8 cellular contexts compared by ENCODE assay signal in the genomic region with DNA sequence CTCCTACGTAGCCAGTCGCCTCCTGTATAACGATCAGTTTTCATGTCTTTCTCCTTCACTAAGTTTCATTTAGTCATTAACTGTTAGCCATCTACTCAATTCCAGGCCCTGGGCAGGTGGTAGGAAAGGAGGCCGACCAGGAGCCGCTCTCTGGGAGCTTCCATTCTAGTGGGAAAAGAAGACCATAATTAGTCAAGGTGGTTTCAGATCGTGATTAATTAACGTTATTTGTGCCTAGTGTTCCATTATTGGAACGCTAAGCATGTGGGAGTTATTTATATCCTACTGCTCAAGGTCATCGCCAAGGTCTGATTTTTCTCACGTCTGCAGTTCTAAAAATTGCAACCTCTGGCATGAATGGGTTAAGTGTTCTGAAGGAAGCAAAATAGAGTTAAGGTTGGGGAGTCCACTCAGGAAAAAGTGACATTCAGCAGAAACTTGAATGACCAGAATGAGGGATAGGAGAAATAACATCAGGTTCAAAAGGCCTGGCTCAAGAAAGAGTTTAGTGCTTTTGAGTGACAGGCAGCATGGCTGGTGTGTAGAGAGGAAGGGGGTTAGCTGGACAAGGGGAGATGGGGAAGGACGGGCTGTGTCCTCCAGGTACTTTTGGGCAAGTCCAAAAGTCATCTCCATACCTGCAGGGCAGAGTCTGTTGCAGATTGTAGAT. TPM values are rescaled to one million over a fixed set of nuclear protein-coding genes. Genes with fewer than 3 reads are reported as not detected.
DNase-seq lines count a peak whose midpoint lies in the region; ATAC-seq and TF ChIP-seq lines count a peak whose summit lies in the region.

No MANE protein-coding gene starts in this region.

- H3K9me3 Mint-ChIP-seq in activated T-cell treated with anti-CD3 and anti-CD28 coated beads, Interleukin-2, amount 50 U/mL, for 24 hours: no peaks in the 10 kb centered on the region
- H3K9me3 Mint-ChIP-seq in activated naive CD8-positive, alpha-beta T cell treated with anti-CD3 and anti-CD28 coated beads, Interleukin-2, amount 10 ng/mL, durations not matched to agents 7 days and 5 days: no peaks in the 10 kb centered on the region

- no peaks in the 10 kb centered on the region for H3K9me3 ChIP-seq in thoracic aorta

- no peaks in the 10 kb centered on the region for H3K27me3 ChIP-seq in thoracic aorta (replicated peaks; ENCODE audit: insufficient read depth)

- intact Hi-C loops in left colon (cut with DNase I, micrococcal nuclease): no loop called here

- peak overlapping the region; percentile 81 to 91 for H3K27ac ChIP-seq in thoracic aorta

- TF ChIP-seq POLR2A in GM18505 (IDR thresholded peaks at IDR 0.05; ENCODE audit: borderline replicate concordance, extremely low read depth, insufficient read depth, insufficient read length): no peak

- peak overlapping the region; percentile 92 for H3K4me3 Mint-ChIP-seq in activated T-cell treated with anti-CD3 and anti-CD28 coated beads, Interleukin-2, amount 50 U/mL, for 24 hours
- H3K4me3 Mint-ChIP-seq in activated naive CD8-positive, alpha-beta T cell treated with anti-CD3 and anti-CD28 coated beads, Interleukin-2, amount 10 ng/mL, durations not matched to agents 7 days and 5 days: peak overlapping the region; percentile 97

- no peak for ATAC-seq in activated naive CD8-positive, alpha-beta T cell treated with anti-CD3 and anti-CD28 coated beads, Interleukin-2, amount 10 ng/mL, durations not matched to agents 7 days and 5 days (ENCODE audit: low read depth)
- peak; percentile 6 for ATAC-seq in left colon
- no peak for ATAC-seq in thoracic aorta (ENCODE audit: insufficient number of reproducible peaks, low FRiP score, low read depth)
- no peak for ATAC-seq in GM18505 (IDR thresholded peaks at IDR 0.05; ENCODE audit: unreplicated experiment)

- DNase-seq in activated T-cell treated with anti-CD3 and anti-CD28 coated beads, Interleukin-2, amount 50 U/mL, for 24 hours: peak; percentile 22
- DNase-seq in activated T-cell treated with anti-CD3 and anti-CD28 coated beads, Interleukin-2, amount 50 U/mL, for 1 hour: no peak
- no peak for DNase-seq in activated naive CD8-positive, alpha-beta T cell treated with anti-CD3 and anti-CD28 coated beads, Interleukin-2, amount 10 ng/mL, durations not matched to agents 7 days and 5 days
- DNase-seq in left colon (no peak), thoracic aorta (ENCODE audit: low spot score) (no peak), CD1c-positive myeloid dendritic cell (ENCODE audit: extremely low spot score) (no peak)
- no peak for DNase-seq in stimulated activated naive CD4-positive, alpha-beta T cell (lab: John Stamatoyannopoulos, UW)

- peaks cover 6 to 22% of the 10 kb centered on the region in 2 donors for H3K4me1 ChIP-seq in thoracic aorta (ENCODE audit: control insufficient read depth in 1 of 2, low read depth in 2 of 2)

- peak overlapping the region; percentile 92 for H3K4me3 ChIP-seq in thoracic aorta

- POLR2A ChIA-PET in activated naive CD8-positive, alpha-beta T cell treated with anti-CD3 and anti-CD28 coated beads, Interleukin-2, amount 10 ng/mL, durations not matched to agents 7 days and 5 days (lab: Charles Lee): interaction anchor here (0.8 to 2.1 kb wide), 13 partner anchors 8 to 627 kb away, joined by 3 to 15 read pairs (median 4); no protein-coding TSS in a partner anchor

- H3K27me3 Mint-ChIP-seq in activated T-cell treated with anti-CD3 and anti-CD28 coated beads, Interleukin-2, amount 50 U/mL, for 24 hours: no peaks in the 10 kb centered on the region
- no peaks in the 10 kb centered on the region for H3K27me3 Mint-ChIP-seq in activated naive CD8-positive, alpha-beta T cell treated with anti-CD3 and anti-CD28 coated beads, Interleukin-2, amount 10 ng/mL, durations not matched to agents 7 days and 5 days

- H3K4me1 Mint-ChIP-seq in activated T-cell treated with anti-CD3 and anti-CD28 coated beads, Interleukin-2, amount 50 U/mL, for 24 hours (ENCODE audit: low read depth): peaks cover 42% of the 10 kb centered on the region
- peaks cover 27% of the 10 kb centered on the region for H3K4me1 Mint-ChIP-seq in activated naive CD8-positive, alpha-beta T cell treated with anti-CD3 and anti-CD28 coated beads, Interleukin-2, amount 10 ng/mL, durations not matched to agents 7 days and 5 days

- peak overlapping the region; percentile 96 for H3K27ac Mint-ChIP-seq in activated T-cell treated with anti-CD3 and anti-CD28 coated beads, Interleukin-2, amount 50 U/mL, for 24 hours
- peak overlapping the region; percentile 85 for H3K27ac Mint-ChIP-seq in activated naive CD8-positive, alpha-beta T cell treated with anti-CD3 and anti-CD28 coated beads, Interleukin-2, amount 10 ng/mL, durations not matched to agents 7 days and 5 days

- peaks cover 53% of the 10 kb centered on the region for H3K36me3 Mint-ChIP-seq in activated T-cell treated with anti-CD3 and anti-CD28 coated beads, Interleukin-2, amount 50 U/mL, for 24 hours (ENCODE audit: low read depth)
- H3K36me3 Mint-ChIP-seq in activated naive CD8-positive, alpha-beta T cell treated with anti-CD3 and anti-CD28 coated beads, Interleukin-2, amount 10 ng/mL, durations not matched to agents 7 days and 5 days: peaks cover 16% of the 10 kb centered on the region

- H3K36me3 ChIP-seq in thoracic aorta: peaks cover 12% of the 10 kb centered on the region

- TF ChIP-seq CTCF in thoracic aorta (IDR thresholded peaks at IDR 0.05): no peak

RNA-seq across cellular contexts. Expression of a gene that starts 0.8 kb away (rescaled TPM):
- total RNA-seq in activated naive CD8-positive, alpha-beta T cell treated with anti-CD3 and anti-CD28 coated beads, Interleukin-2, amount 10 ng/mL, durations not matched to agents 7 days and 5 days: 10 to 100 TPM; 18.8 to 22.3 TPM
- total RNA-seq in left colon (10 to 100 TPM; 16.5 to 18.7 TPM), thoracic aorta (10 to 100 TPM in 1 of 2 donors, 1 to 10 TPM in 1; 9.2 to 14.3 TPM)
